Comparison of ENCODE assay signal across 8 cellular contexts in the genomic region with DNA sequence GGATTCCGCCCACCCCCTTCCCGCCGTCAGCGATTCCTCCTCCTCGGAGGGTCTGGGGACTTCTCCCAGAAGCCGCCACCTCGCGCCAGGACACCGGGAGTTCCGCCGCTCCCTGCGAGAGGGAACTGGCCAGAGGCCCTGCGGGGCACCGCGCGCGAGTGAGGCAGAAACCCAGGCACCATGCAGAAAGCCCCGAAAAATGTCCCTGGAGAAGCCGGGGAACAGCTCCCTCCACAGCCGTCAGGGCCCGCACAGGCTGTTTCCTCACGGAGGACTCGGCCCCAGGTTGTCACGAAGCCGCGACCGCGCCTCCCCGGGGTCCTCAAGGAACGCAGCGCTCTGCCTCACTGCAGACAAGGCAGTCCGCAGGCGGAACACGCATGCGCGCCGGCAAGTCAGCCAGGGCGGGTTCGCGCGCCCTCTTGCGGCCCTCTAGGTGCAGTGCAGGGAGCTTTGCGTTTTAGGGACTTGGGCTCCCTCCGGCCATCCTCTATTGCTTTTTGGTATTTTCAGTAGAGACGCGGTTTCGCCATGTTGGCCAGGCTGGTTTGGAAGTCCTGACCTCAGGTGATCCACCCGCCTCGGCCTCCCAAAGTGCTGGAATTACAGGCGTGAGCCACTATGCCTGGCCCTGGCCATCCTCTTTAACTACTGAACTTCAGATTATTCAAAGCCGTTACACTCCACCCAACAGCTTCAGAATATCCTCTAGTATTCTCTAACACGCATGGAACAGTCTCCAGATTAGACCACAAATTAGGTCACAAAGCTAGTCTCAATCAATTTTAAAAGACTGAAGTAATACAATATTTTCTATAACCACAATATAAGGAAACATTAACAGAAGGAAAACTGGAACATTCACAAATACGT. TPM values are rescaled to one million over a fixed set of nuclear protein-coding genes. Genes with fewer than 3 reads are reported as not detected.
DNase-seq lines count a peak whose midpoint lies in the region; ATAC-seq and TF ChIP-seq lines count a peak whose summit lies in the region.

No MANE protein-coding gene starts in this region.

- no peaks in the 10 kb centered on the region for H3K79me1 ChIP-seq in mesenchymal stem cell (replicated peaks; ENCODE audit: low read length, poor library complexity, severe bottlenecking)

- WGBS in mesenchymal stem cell = 5% methylated on average over 52 of the region's 53 CpGs

- no peaks in the 10 kb centered on the region for H3K9me3 ChIP-seq in BE2C
- H3K9me3 ChIP-seq in endocrine pancreas (ENCODE audit: control insufficient read depth, low read length) = no peaks in the 10 kb centered on the region
- no peaks in the 10 kb centered on the region for H3K9me3 ChIP-seq in mesenchymal stem cell (ENCODE audit: control insufficient read depth, low read length)

- no peaks in the 10 kb centered on the region for H3K36me3 ChIP-seq in BE2C
- no peaks in the 10 kb centered on the region for H3K36me3 ChIP-seq in endocrine pancreas (ENCODE audit: control insufficient read depth, insufficient read depth, low read length)
- H3K36me3 ChIP-seq in mesenchymal stem cell (ENCODE audit: control insufficient read depth in 1 of 2, insufficient read depth in 2 of 2, low read depth in 1 of 2, low read length in 2 of 2) = no peaks in the 10 kb centered on the region

- ATAC-seq in GM19455 (IDR thresholded peaks at IDR 0.05; ENCODE audit: unreplicated experiment) = peak; percentile 68

- H4K91ac ChIP-seq in mesenchymal stem cell (ENCODE audit: low read length) = no peak overlapping the region

- H3K27ac ChIP-seq in mesenchymal stem cell (ENCODE audit: low read length, poor library complexity, severe bottlenecking) = no peak overlapping the region

- no peak overlapping the region for H3K14ac ChIP-seq in mesenchymal stem cell (ENCODE audit: low read length in 2 of 2)

- peak overlapping the region; percentile 58 for H3K4me3 ChIP-seq in BE2C (ENCODE audit: low read depth, low read length)
- H3K4me3 ChIP-seq in endocrine pancreas (ENCODE audit: control insufficient read depth, insufficient read depth, low read length) = no peak overlapping the region
- peak overlapping the region; percentile 65 to 85 for H3K4me3 ChIP-seq in mesenchymal stem cell (ENCODE audit: insufficient read depth in 1 of 2, low read depth in 1 of 2, low read length in 2 of 2)

- peak overlapping the region in 1 of 2 experiments; percentile 86 for H3K23ac ChIP-seq in mesenchymal stem cell (ENCODE audit: low read length in 2 of 2)

- H2BK120ac ChIP-seq in mesenchymal stem cell (ENCODE audit: low read depth, low read length) = peak overlapping the region; percentile 27

- H3K4me2 ChIP-seq in mesenchymal stem cell (ENCODE audit: low read length, poor library complexity, severe bottlenecking) = peak overlapping the region; percentile 99

- H3K9ac ChIP-seq in endocrine pancreas (ENCODE audit: control insufficient read depth, insufficient read depth, low read length) (peak overlapping the region; percentile 81), mesenchymal stem cell (ENCODE audit: low read length) (peak overlapping the region; percentile 82)

- H4K8ac ChIP-seq in mesenchymal stem cell (ENCODE audit: low read length) = peak overlapping the region; percentile 75

- DNase-seq in BE2C (peak; percentile 87), HT-29 (ENCODE audit: low spot score) (peak; percentile 75), NOMO-1 (lab: John Stamatoyannopoulos, UW; ENCODE audit: unreplicated experiment in 2 of 2) (peak; percentile 82 to 86), mesenchymal stem cell (peak; percentile 85)
- DNase-seq in activated CD8-positive, alpha-beta memory T cell treated with anti-CD3 and anti-CD28 coated beads for 48 hours (ENCODE audit: low read depth in 2 of 3, low spot score in 2 of 3) = peak; percentile 79 to 95 (median 81)
- peak; percentile 83 for DNase-seq in stimulated activated CD8-positive, alpha-beta memory T cell treated with anti-CD3 and anti-CD28 coated beads, Interleukin-12 subunit alpha, Interleukin-12 subunit beta, amount 100 ng/mL, for 1 hour (ENCODE audit: low read depth)

- H2AK5ac ChIP-seq in mesenchymal stem cell (ENCODE audit: low read length, severe bottlenecking) = no peak overlapping the region

- H3K27me3 ChIP-seq in BE2C = no peaks in the 10 kb centered on the region
- no peaks in the 10 kb centered on the region for H3K27me3 ChIP-seq in endocrine pancreas (ENCODE audit: control insufficient read depth, insufficient read depth, low read length)
- peaks cover 12 to 14% of the 10 kb centered on the region in 2 experiments for H3K27me3 ChIP-seq in mesenchymal stem cell (ENCODE audit: control insufficient read depth in 1 of 2, insufficient read depth in 1 of 2, low read length in 2 of 2)

- H3K4me1 ChIP-seq in BE2C = no peaks in the 10 kb centered on the region
- H3K4me1 ChIP-seq in endocrine pancreas (ENCODE audit: control insufficient read depth, insufficient read depth, low read length) = no peaks in the 10 kb centered on the region
- H3K4me1 ChIP-seq in mesenchymal stem cell (ENCODE audit: control insufficient read depth, insufficient read depth, low read depth, low read length) = peaks cover 4% of the 10 kb centered on the region

- H2BK15ac ChIP-seq in mesenchymal stem cell (ENCODE audit: low read depth, poor library complexity, severe bottlenecking) = peak overlapping the region; percentile 28

- H3K4ac ChIP-seq in mesenchymal stem cell (ENCODE audit: low read depth in 1 of 2, low read length in 2 of 2) = peak overlapping the region in 1 of 2 experiments; percentile 87

- H2BK5ac ChIP-seq in mesenchymal stem cell (ENCODE audit: low read depth, low read length, poor library complexity, severe bottlenecking) = no peak overlapping the region

- H2BK12ac ChIP-seq in mesenchymal stem cell (ENCODE audit: low read length in 2 of 2) = peak overlapping the region in 1 of 2 experiments; percentile 42

- peak overlapping the region; percentile 62 for H2AFZ ChIP-seq in mesenchymal stem cell (ENCODE audit: low read depth, low read length)

- peak; percentile 80 for TF ChIP-seq CTCF in BE2C (IDR thresholded peaks at IDR 0.05; ENCODE audit: low read depth, low read length)

- H3K18ac ChIP-seq in mesenchymal stem cell (ENCODE audit: low read depth in 1 of 2, low read length in 2 of 2) = peak overlapping the region; percentile 74 to 75

RNA-seq across cellular contexts. Expression of gene ZNF287, which starts 20.3 kb away (rescaled TPM):
- 7.6 TPM for polyA plus RNA-seq in BE2C (2012; ENCODE audit: insufficient read depth, insufficient read length, low read depth)
- not detected in 2 replicates for total RNA-seq in HT-29 (2014; rRNA removed; shearing (Covaris generic))
- 7.0 TPM for polyA plus RNA-seq in mesenchymal stem cell (2013, experiment 1 of 2)
- polyA plus RNA-seq in mesenchymal stem cell (2013, experiment 2 of 2) = 9.5 TPM
